In the genomic region with DNA sequence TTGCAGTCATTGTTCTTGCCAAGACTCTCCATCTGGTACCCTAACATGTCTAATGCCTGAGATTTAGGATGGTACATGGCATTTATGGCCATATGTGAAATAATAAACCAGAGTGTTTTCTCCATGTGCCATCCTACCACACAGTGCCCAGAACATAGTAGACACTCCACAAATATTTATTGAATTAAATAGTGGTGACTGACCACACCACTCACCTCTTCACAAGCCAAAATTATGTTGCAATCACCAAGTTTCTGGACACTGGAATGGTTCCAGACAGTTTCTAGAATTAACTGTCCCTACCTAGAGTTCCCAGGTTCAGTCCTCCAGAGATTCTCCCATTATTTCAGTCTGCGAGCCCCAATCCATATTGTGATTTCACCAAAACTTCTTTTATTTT, we compare ENCODE assay signal across 4 cellular contexts.
"Had no signal": no experiment of that assay in that cellular context is flagged by ENCODE, and none has a peak within 500 bp of the region (broad histone marks: within the 10 kb centered on the region; RNA-seq: fewer than 3 reads in every experiment).

No MANE protein-coding gene starts in this region.

- H2AFZ ChIP-seq: GM23338 had no signal

- H3K4me3 ChIP-seq: GM23338 had no signal

- DNase-seq: H9, HCEC 1CT, KBM-7 had no signal

- H3K4me2 ChIP-seq: GM23338 had no signal
